8 cellular contexts compared by ENCODE assay signal in genomic region chr9:1604942-1605560, GRCh38.
DNase-seq lines count a peak whose midpoint lies in the region; ATAC-seq and TF ChIP-seq lines count a peak whose summit lies in the region.

No MANE protein-coding gene starts in this region.

- DNase-seq in ELR (ENCODE audit: low read depth) (peak; percentile 20), RWPE2 (ENCODE audit: low spot score) (no peak), kidney glomerular epithelial cell (lab: John Stamatoyannopoulos, UW) (peak; percentile 1), spleen (no peak), medulla oblongata (ENCODE audit: extremely low spot score) (no peak), NK-92 (lab: John Stamatoyannopoulos, UW; ENCODE audit: unreplicated experiment) (no peak)

- H3K36me3 ChIP-seq in RWPE2 (ENCODE audit: low read depth): no peaks in the 10 kb centered on the region
- H3K36me3 ChIP-seq in spleen: no peaks in the 10 kb centered on the region

- TF ChIP-seq CTCF in RWPE2 (IDR thresholded peaks at IDR 0.05; ENCODE audit: poor library complexity, severe bottlenecking): peak; percentile 90
- peak in 3 of 11 experiments; percentile 20 to 42 (median 25) for TF ChIP-seq CTCF in spleen (IDR thresholded peaks at IDR 0.05 in 8 of 11, conservative IDR thresholded peaks at IDR 0.05 in 3 of 11)

- H3K9me3 ChIP-seq in RWPE2 (ENCODE audit: severe bottlenecking) (no peaks in the 10 kb centered on the region), spleen (peaks cover 0 to 8% (median 0%) of the 10 kb centered on the region in 8 donors)

- no peak for TF ChIP-seq POLR2A in spleen (IDR thresholded peaks at IDR 0.05)

- peak; percentile 58 for ATAC-seq in GM21381 (IDR thresholded peaks at IDR 0.05; ENCODE audit: unreplicated experiment)
- ATAC-seq in RWPE2 (ENCODE audit: low read depth): peak; percentile 72

- H3K27me3 ChIP-seq in RWPE2 (ENCODE audit: insufficient read depth, poor library complexity, severe bottlenecking) (no peaks in the 10 kb centered on the region), spleen (replicated peaks in 1 of 7) (no peaks in the 10 kb centered on the region)

- WGBS in spleen, 5 donors: 47 to 57% (median 54%) methylated on average over 5 of the region's 5 CpGs

- intact Hi-C loops in spleen (cut with DNase I; ENCODE audit: low total_unique reads): no loop called here

- TF ChIP-seq RAD21 in Ishikawa (IDR thresholded peaks at IDR 0.05; ENCODE audit: low read depth): peak; percentile 68

- TF ChIP-seq EP300 in Ishikawa (IDR thresholded peaks at IDR 0.05; ENCODE audit: borderline replicate concordance): no peak

- H3K4me1 ChIP-seq in RWPE2 (ENCODE audit: insufficient read depth, poor library complexity, severe bottlenecking) (peaks cover 6% of the 10 kb centered on the region), spleen (no peaks in the 10 kb centered on the region)

- H3K4me3 ChIP-seq in RWPE2 (ENCODE audit: severe bottlenecking): no peak overlapping the region
- H3K4me3 ChIP-seq in spleen: no peak overlapping the region

- no peak overlapping the region for H3K27ac ChIP-seq in RWPE2 (ENCODE audit: poor library complexity, severe bottlenecking)
- H3K27ac ChIP-seq in spleen: no peak overlapping the region

TF ChIP-seq in Ishikawa, 13 proteins besides CTCF, POLR2A, EP300 and RAD21:
- no peak for TF ChIP-seq YY1 (IDR thresholded peaks at IDR 0.05; ENCODE audit: low read depth)
- no peak for TF ChIP-seq MAX (IDR thresholded peaks at IDR 0.05)
- no peak for TF ChIP-seq REST (IDR thresholded peaks at IDR 0.05; ENCODE audit: low read depth)
- TF ChIP-seq USF1 (IDR thresholded peaks at IDR 0.05): no peak
- no peak for TF ChIP-seq TAF1 (IDR thresholded peaks at IDR 0.05; ENCODE audit: low read depth)
- TF ChIP-seq TCF12 (IDR thresholded peaks at IDR 0.05; ENCODE audit: low read depth): no peak
- no peak for TF ChIP-seq EGR1 (IDR thresholded peaks at IDR 0.05)
- TF ChIP-seq CEBPB (IDR thresholded peaks at IDR 0.05): no peak
- TF ChIP-seq ZBTB7A (IDR thresholded peaks at IDR 0.05; ENCODE audit: low read depth): no peak
- TF ChIP-seq CREB1 (IDR thresholded peaks at IDR 0.05; ENCODE audit: low read depth): no peak

Comparison
In these comparisons a context has a peak if more than half of its experiments do, and no peak if none do; other contexts are left out.
1. DNase-seq: peak in ELR (single experiment) and kidney glomerular epithelial cell (single experiment); none in RWPE2 (single experiment), spleen (single experiment), medulla oblongata (single experiment) and NK-92 (single experiment).